19 cellular contexts compared by ENCODE assay signal in the genomic region with DNA sequence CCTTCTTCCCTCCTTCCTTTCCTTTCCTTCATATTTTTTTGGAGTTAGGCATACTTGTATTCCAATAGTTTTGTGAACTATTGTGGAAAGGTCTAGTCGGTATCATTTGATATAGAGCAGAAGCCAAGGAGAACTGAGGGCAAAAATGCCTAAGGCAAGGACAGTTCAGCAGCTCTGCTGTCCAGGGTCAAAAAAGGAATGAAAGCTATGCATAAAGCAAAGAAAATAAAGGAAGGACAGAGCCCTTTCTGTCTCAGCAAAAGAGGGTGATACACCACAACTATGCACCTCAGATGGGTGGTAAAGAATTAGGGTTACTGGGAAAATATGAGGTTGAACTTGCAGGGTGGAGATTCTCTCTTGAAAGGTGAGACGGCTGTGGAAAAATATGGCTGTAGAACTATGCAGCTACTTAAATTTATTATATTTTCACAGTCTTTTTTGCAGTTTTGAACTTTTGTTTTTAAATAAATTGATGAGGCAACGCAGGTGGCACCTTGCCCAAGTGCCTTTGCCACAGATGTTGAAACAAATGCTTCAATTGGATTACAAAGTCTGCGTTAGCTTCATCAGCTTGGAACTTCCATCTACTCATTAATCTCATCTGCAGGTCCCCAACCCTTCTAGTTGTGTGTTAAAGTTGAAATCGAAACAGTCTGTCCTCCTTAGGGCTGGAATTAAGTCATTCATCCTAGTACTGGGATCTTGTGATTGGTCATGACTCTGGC. TPM values are rescaled to one million over a fixed set of nuclear protein-coding genes. Genes with fewer than 3 reads are reported as not detected.
"Had no signal": no experiment of that assay in that cellular context is flagged by ENCODE, and none has a peak within 500 bp of the region (broad histone marks: within the 10 kb centered on the region; RNA-seq: fewer than 3 reads in every experiment).

No MANE protein-coding gene starts in this region.

- H3K27me3 ChIP-seq: cardiac muscle cell, heart left ventricle had no signal

- H3K36me3 ChIP-seq: cardiac muscle cell, heart left ventricle, transverse colon had no signal

- H3K9me3 Mint-ChIP-seq: activated CD4-positive, alpha-beta T cell treated with anti-CD3 and anti-CD28 coated beads, Interleukin-2, amount 10 ng/mL, durations not matched to agents 7 days and 5 days; activated T-helper 1 cell treated with anti-CD3 and anti-CD28 coated beads, Interleukin-12 subunit alpha, Interleukin-12 subunit beta, Interleukin-2, Interleukin-4 antibody, amounts not matched to agents 30 ng/mL and 10 ng/mL and 1 ng/mL, durations not matched to agents 14 hours and 24 hours and 36 hours had no signal

- H3K4me3 Mint-ChIP-seq: activated CD4-positive, alpha-beta T cell treated with anti-CD3 and anti-CD28 coated beads, Interleukin-2, amount 10 ng/mL, durations not matched to agents 7 days and 5 days; activated naive CD8-positive, alpha-beta T cell treated with anti-CD3 and anti-CD28 coated beads, Interleukin-2, amount 50 U/mL, for 24 hours; activated T-helper 1 cell treated with anti-CD3 and anti-CD28 coated beads, Interleukin-12 subunit alpha, Interleukin-12 subunit beta, Interleukin-2, Interleukin-4 antibody, amounts not matched to agents 30 ng/mL and 10 ng/mL and 1 ng/mL, durations not matched to agents 14 hours and 24 hours and 36 hours; immature natural killer cell; natural killer cell treated with Interleukin-12 subunit alpha and Interleukin-12 subunit beta and Interleukin-15 and Interleukin-18, amount 100 ng/mL, for 72 hours had no signal

- H3K27ac Mint-ChIP-seq: activated CD4-positive, alpha-beta T cell treated with anti-CD3 and anti-CD28 coated beads, Interleukin-2, amount 10 ng/mL, durations not matched to agents 7 days and 5 days; activated naive CD8-positive, alpha-beta T cell treated with anti-CD3 and anti-CD28 coated beads, Interleukin-2, amount 50 U/mL, for 24 hours; activated T-helper 1 cell treated with anti-CD3 and anti-CD28 coated beads, Interleukin-12 subunit alpha, Interleukin-12 subunit beta, Interleukin-2, Interleukin-4 antibody, amounts not matched to agents 30 ng/mL and 10 ng/mL and 1 ng/mL, durations not matched to agents 14 hours and 24 hours and 36 hours; immature natural killer cell; natural killer cell treated with Interleukin-12 subunit alpha and Interleukin-12 subunit beta and Interleukin-15 and Interleukin-18, amount 100 ng/mL, for 72 hours had no signal

- H3K4me1 Mint-ChIP-seq: activated CD4-positive, alpha-beta T cell treated with anti-CD3 and anti-CD28 coated beads, Interleukin-2, amount 10 ng/mL, durations not matched to agents 7 days and 5 days; activated naive CD8-positive, alpha-beta T cell treated with anti-CD3 and anti-CD28 coated beads, Interleukin-2, amount 50 U/mL, for 24 hours; immature natural killer cell had no signal

- DNase-seq: activated CD4-positive, alpha-beta T cell treated with anti-CD3 and anti-CD28 coated beads, Interleukin-2, amount 10 ng/mL, durations not matched to agents 7 days and 5 days; activated CD4-positive, CD25-positive, alpha-beta regulatory T cell; activated CD8-positive, alpha-beta memory T cell treated with anti-CD3 and anti-CD28 coated beads for 24 hours; activated naive CD4-positive, alpha-beta T cell; activated naive CD8-positive, alpha-beta T cell treated with anti-CD3 and anti-CD28 coated beads, Interleukin-2, amount 50 U/mL, for 24 hours; heart left ventricle; immature natural killer cell; mesendoderm; small intestine; stimulated activated CD4-positive, alpha-beta T cell treated with anti-CD3 and anti-CD28 coated beads, Interleukin-4, amount 100 ng/mL, for 4 hours; stimulated activated CD8-positive, alpha-beta memory T cell treated with anti-CD3 and anti-CD28 coated beads, Interleukin-4, amount 100 ng/mL, for 48 hours; stimulated activated naive CD4-positive, alpha-beta T cell treated with Interleukin-2 at 50 U/mL for 16 hours; transverse colon had no signal

- H3K9me3 ChIP-seq: heart left ventricle, transverse colon had no signal

- H3K36me3 Mint-ChIP-seq: immature natural killer cell; natural killer cell treated with Interleukin-12 subunit alpha and Interleukin-12 subunit beta and Interleukin-15 and Interleukin-18, amount 100 ng/mL, for 72 hours had no signal

- H3K4me3 ChIP-seq: cardiac muscle cell, heart left ventricle, transverse colon had no signal

- H3K27ac ChIP-seq: cardiac muscle cell, heart left ventricle, transverse colon had no signal

- ATAC-seq: activated naive CD8-positive, alpha-beta T cell treated with anti-CD3 and anti-CD28 coated beads, Interleukin-2, amount 50 U/mL, for 24 hours; heart left ventricle; right cardiac atrium had no signal

- H3K4me1 ChIP-seq: heart left ventricle had no signal

RNA-seq across cellular contexts. Expression of gene LHCGR, which starts 20.8 kb away (rescaled TPM):
- total RNA-seq: activated CD4-positive, alpha-beta T cell treated with anti-CD3 and anti-CD28 coated beads, Interleukin-2, amount 10 ng/mL, durations not matched to agents 7 days and 5 days; activated T-helper 1 cell treated with anti-CD3 and anti-CD28 coated beads, Interleukin-12 subunit alpha, Interleukin-12 subunit beta, Interleukin-2, Interleukin-4 antibody, amounts not matched to agents 30 ng/mL and 10 ng/mL and 1 ng/mL, durations not matched to agents 14 hours and 24 hours and 36 hours; astrocyte; liver; natural killer cell treated with Interleukin-12 subunit alpha and Interleukin-12 subunit beta and Interleukin-15 and Interleukin-18, amount 100 ng/mL, for 72 hours; right cardiac atrium; transverse colon had no signal
